13 cellular contexts compared by ENCODE assay signal in the genomic region with DNA sequence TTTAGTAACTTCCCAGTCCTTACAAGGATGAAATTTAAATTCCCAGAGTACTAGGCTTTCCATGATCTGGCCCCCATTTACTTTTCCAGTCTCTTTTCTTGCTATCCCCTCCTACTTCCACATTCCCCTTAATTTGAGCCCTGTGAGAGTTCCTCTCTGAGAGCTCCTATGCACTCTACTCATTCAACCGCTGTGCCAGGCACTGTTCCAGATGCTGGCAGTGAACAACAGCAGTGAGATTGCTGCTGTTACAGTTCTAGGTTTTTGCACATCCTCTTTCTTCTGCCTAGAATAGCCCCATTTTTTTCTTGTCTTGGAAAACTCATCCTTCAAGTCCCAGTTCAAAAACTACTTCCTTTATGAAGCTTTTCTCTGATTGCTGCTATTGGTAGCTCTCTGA.
"Had no signal": no experiment of that assay in that cellular context is flagged by ENCODE, and none has a peak within 500 bp of the region (broad histone marks: within the 10 kb centered on the region; RNA-seq: fewer than 3 reads in every experiment).

No MANE protein-coding gene starts in this region.

- DNase-seq: activated B cell treated with CpG ODN at 0.5 μM for 24 hours; activated CD4-positive, alpha-beta T cell treated with anti-CD3 and anti-CD28 coated beads for 48 hours; activated CD8-positive, alpha-beta memory T cell treated with anti-CD3 and anti-CD28 coated beads for 24 hours; activated naive CD4-positive, alpha-beta T cell treated with Interleukin-2 at 50 U/mL for 16 hours; retina; small intestine; stimulated activated CD4-positive, alpha-beta T cell treated with anti-CD3 and anti-CD28 coated beads, Interleukin-4, amount 100 ng/mL, for 4 hours; stimulated activated CD8-positive, alpha-beta memory T cell treated with anti-CD3 and anti-CD28 coated beads, Interleukin-4, amount 100 ng/mL, for 48 hours; T-helper 2 cell had no signal

- H3K4me1 Mint-ChIP-seq: activated B cell treated with CpG ODN at 0.5 μM for 24 hours, neural crest cell had no signal

- H3K27ac Mint-ChIP-seq: activated B cell treated with CpG ODN at 0.5 μM for 24 hours; stimulated activated naive CD8-positive, alpha-beta T cell treated with anti-CD3 and anti-CD28 coated beads, Interleukin-15, Interleukin-2, amounts not matched to agents 100 ng/mL and 50 ng/mL, for 24 hours; type B pancreatic cell had no signal

- H3K4me3 Mint-ChIP-seq: activated B cell treated with CpG ODN at 0.5 μM for 24 hours; neural crest cell; stimulated activated naive CD8-positive, alpha-beta T cell treated with anti-CD3 and anti-CD28 coated beads, Interleukin-15, Interleukin-2, amounts not matched to agents 100 ng/mL and 50 ng/mL, for 24 hours; type B pancreatic cell had no signal

- H3K9me3 Mint-ChIP-seq: activated B cell treated with CpG ODN at 0.5 μM for 24 hours; neural crest cell; stimulated activated naive CD8-positive, alpha-beta T cell treated with anti-CD3 and anti-CD28 coated beads, Interleukin-15, Interleukin-2, amounts not matched to agents 100 ng/mL and 50 ng/mL, for 24 hours; type B pancreatic cell had no signal

- ATAC-seq: esophagus mucosa had no signal
